Comparison of ENCODE assay signal across 9 cellular contexts in genomic region chr4:105088110-105088879, GRCh38. TPM values are rescaled to one million over a fixed set of nuclear protein-coding genes. Genes with fewer than 3 reads are reported as not detected.
DNase-seq lines count a peak whose midpoint lies in the region; ATAC-seq and TF ChIP-seq lines count a peak whose summit lies in the region.
"Had no signal": no experiment of that assay in that cellular context is flagged by ENCODE, and none has a peak within 500 bp of the region (broad histone marks: within the 10 kb centered on the region; RNA-seq: fewer than 3 reads in every experiment).

No MANE protein-coding gene starts in this region.

- no peak for TF ChIP-seq CTCF in NB4 (IDR thresholded peaks at IDR 0.05; ENCODE audit: low read depth, low read length)
- TF ChIP-seq CTCF in coronary artery (IDR thresholded peaks at IDR 0.05): no peak

- 3 to 20% methylated on average over 3 to 6 of the region's 10 CpGs for WGBS in mesodermal cell (ENCODE audit: insufficient coverage in 2 of 2), 2 experiments

- TF ChIP-seq POLR2A in NB4 (IDR thresholded peaks at IDR 0.05; ENCODE audit: extremely low read depth, insufficient read length): no peak

- no peaks in the 10 kb centered on the region for H3K36me3 ChIP-seq in mesodermal cell (ENCODE audit: control insufficient read depth, insufficient read depth, low read length)

- H3K9me3 ChIP-seq in mesodermal cell (ENCODE audit: control insufficient read depth, low read length): peaks cover 8% of the 10 kb centered on the region

- ATAC-seq in GM19023 (IDR thresholded peaks at IDR 0.05; ENCODE audit: unreplicated experiment) (no peak), HG02588 (IDR thresholded peaks at IDR 0.05; ENCODE audit: unreplicated experiment) (no peak)

- H3K27ac ChIP-seq in coronary artery (no peak overlapping the region), mesodermal cell (ENCODE audit: low read depth, low read length, severe bottlenecking) (peak overlapping the region; percentile 96)

- peaks cover 21% of the 10 kb centered on the region for H3K4me1 ChIP-seq in mesodermal cell (ENCODE audit: control insufficient read depth, insufficient read depth, low read length, poor library complexity, severe bottlenecking)

- DNase-seq in Ammon's horn (ENCODE audit: low spot score): peak; percentile 44
- peak; percentile 54 for DNase-seq in NB4 (ENCODE audit: low read depth)
- no peak for DNase-seq in coronary artery (ENCODE audit: low spot score)
- DNase-seq in NCI-H1436 treated with DMSO at 0.1 percent for 48 hours (lab: John Stamatoyannopoulos, UW): no peak
- DNase-seq in activated naive CD4-positive, alpha-beta T cell (lab: John Stamatoyannopoulos, UW): no peak
- DNase-seq: activated naive CD8-positive, alpha-beta T cell treated with anti-CD3 and anti-CD28 coated beads, Interleukin-2, amount 10 ng/mL, durations not matched to agents 7 days and 5 days had no signal

- H3K4me3 ChIP-seq in NB4 (ENCODE audit: low read depth, low read length): no peak overlapping the region
- peak overlapping the region; percentile 21 for H3K4me3 ChIP-seq in coronary artery
- no peak overlapping the region for H3K4me3 ChIP-seq in mesodermal cell (ENCODE audit: extremely low read depth, insufficient read depth, low read length, poor library complexity, severe bottlenecking)

RNA-seq across cellular contexts. Expression of gene TET2, which starts 58.4 kb away (rescaled TPM):
- 7.0 TPM for polyA plus RNA-seq in mesodermal cell (2013, experiment 1 of 2)
- polyA plus RNA-seq in mesodermal cell (2013, experiment 2 of 2): 6.5 TPM

Comparison
In these comparisons a context has a peak if more than half of its experiments do, and no peak if none do; other contexts are left out.
1. DNase-seq: peak in Ammon's horn (single experiment) and NB4 (single experiment); none in coronary artery (single experiment), NCI-H1436 treated with DMSO at 0.1 percent for 48 hours (single experiment) and activated naive CD4-positive, alpha-beta T cell (0 of 4).